Comparison of ENCODE assay signal across 8 cellular contexts in genomic region chr1:34983700-34984355, GRCh38. TPM values are rescaled to one million over a fixed set of nuclear protein-coding genes. Genes with fewer than 3 reads are reported as not detected.
A peak's percentile ranks its signal among the peaks of the same experiment; 100 is the strongest.
DNase-seq lines count a peak whose midpoint lies in the region; ATAC-seq and TF ChIP-seq lines count a peak whose summit lies in the region.

No MANE protein-coding gene starts in this region.

- peaks cover 11% of the 10 kb centered on the region for H4K20me1 ChIP-seq in osteoblast (ENCODE audit: insufficient read depth, low read length)

- peak overlapping the region; percentile 79 for H3K27ac Mint-ChIP-seq in Calu3 (ENCODE audit: unreplicated experiment)
- H3K27ac Mint-ChIP-seq in effector memory CD8-positive, alpha-beta T cell: peak overlapping the region; percentile 96 to 97

- intact Hi-C loops in Calu3 (cut with micrococcal nuclease; ENCODE audit: unreplicated experiment): loop anchor here (5.0 to 10.0 kb wide), 2 partner anchors 129 to 197 kb away; partner anchors contain the start of gene SMIM12

- H3K4me1 Mint-ChIP-seq in Calu3 (ENCODE audit: low read depth, unreplicated experiment): peaks cover 8% of the 10 kb centered on the region
- peaks cover 31 to 36% of the 10 kb centered on the region in 2 donors for H3K4me1 Mint-ChIP-seq in effector memory CD8-positive, alpha-beta T cell (ENCODE audit: low read depth in 2 of 2)

- ATAC-seq in effector memory CD8-positive, alpha-beta T cell (replicated peaks): no peak

- H3K4me2 ChIP-seq in osteoblast (ENCODE audit: insufficient read depth, low read length): peak overlapping the region; percentile 88

- TF ChIP-seq CTCF in Calu3 (IDR thresholded peaks at IDR 0.05; ENCODE audit: unreplicated experiment) (no peak), osteoblast (IDR thresholded peaks at IDR 0.05; ENCODE audit: extremely low read depth, low read depth, low read length) (no peak)

- no peaks in the 10 kb centered on the region for H3K27me3 ChIP-seq in osteoblast (ENCODE audit: insufficient read depth, low read length)

- peaks cover 29% of the 10 kb centered on the region for H3K4me1 ChIP-seq in osteoblast (ENCODE audit: insufficient read depth, low read length)

- peaks cover 34% of the 10 kb centered on the region for H3K79me2 ChIP-seq in osteoblast (ENCODE audit: insufficient read depth, low read length)

- BruUV-seq in Calu3 (replicated peaks; lab: Mats Ljungman, UMichigan): no TSS peak

- H3K9me3 ChIP-seq in osteoblast (ENCODE audit: low read depth, low read length): no peaks in the 10 kb centered on the region

- H3K4me3 Mint-ChIP-seq in Calu3 (ENCODE audit: low read depth, unreplicated experiment): peak overlapping the region; percentile 86
- peak overlapping the region; percentile 96 to 98 for H3K4me3 Mint-ChIP-seq in effector memory CD8-positive, alpha-beta T cell

- no peaks in the 10 kb centered on the region for H3K9me3 Mint-ChIP-seq in Calu3 (ENCODE audit: low read depth, unreplicated experiment)
- no peaks in the 10 kb centered on the region for H3K9me3 Mint-ChIP-seq in effector memory CD8-positive, alpha-beta T cell

- peak; percentile 29 for DNase-seq in Calu3
- peak; percentile 78 for DNase-seq in NCI-H82 (lab: John Stamatoyannopoulos, UW)
- no peak for DNase-seq in effector memory CD8-positive, alpha-beta T cell
- peak; percentile 71 for DNase-seq in osteoblast (ENCODE audit: insufficient read length, low spot score, missing footprints)
- no peak for DNase-seq in GM03348 (ENCODE audit: low spot score)
- no peak for DNase-seq in superior temporal gyrus (ENCODE audit: extremely low spot score)
- no peak for DNase-seq in NCI-H2171 treated with DMSO at 0.1 percent for 48 hours (lab: John Stamatoyannopoulos, UW)
- DNase-seq in pons (ENCODE audit: low spot score): no peak

- peaks cover 5% of the 10 kb centered on the region for H3K36me3 ChIP-seq in osteoblast (ENCODE audit: insufficient read depth, low read length)

- no peaks in the 10 kb centered on the region for H3K27me3 Mint-ChIP-seq in Calu3 (ENCODE audit: unreplicated experiment)
- no peaks in the 10 kb centered on the region for H3K27me3 Mint-ChIP-seq in effector memory CD8-positive, alpha-beta T cell

- H2AFZ ChIP-seq in osteoblast (ENCODE audit: low read length): peak overlapping the region; percentile 82

- CTCF ChIA-PET in Calu3 (lab: Charles Lee): interaction anchor here (0.6 to 0.7 kb wide), 2 partner anchors 150 to 812 kb away, joined by 4 to 6 read pairs; no protein-coding TSS in a partner anchor

- peak overlapping the region; percentile 88 for H3K27ac ChIP-seq in osteoblast (ENCODE audit: low read depth, low read length)

- peaks cover 25% of the 10 kb centered on the region for H3K36me3 Mint-ChIP-seq in Calu3 (ENCODE audit: insufficient read depth, unreplicated experiment)
- peaks cover 17% of the 10 kb centered on the region for H3K36me3 Mint-ChIP-seq in effector memory CD8-positive, alpha-beta T cell (ENCODE audit: insufficient read depth)

- peak overlapping the region; percentile 77 for H3K4me3 ChIP-seq in osteoblast (ENCODE audit: insufficient read depth, low read length)

RNA-seq across cellular contexts. Expression of gene TMEM35B, which starts 1.3 kb away (rescaled TPM):
- 22.6 and 27.6 TPM in 2 replicates for total RNA-seq in Calu3 (2022)
- 22.1 and 23.0 TPM in 2 replicates for total RNA-seq in osteoblast

RNA-seq across cellular contexts. Expression of gene ZMYM6, which starts 47.9 kb away (rescaled TPM):
- total RNA-seq in Calu3 (2022) (16.7 and 31.4 TPM in 2 replicates), osteoblast (27.9 and 29.8 TPM in 2 replicates)

RNA-seq across cellular contexts. Expression of gene DLGAP3, which starts 54.4 kb away (rescaled TPM):
- total RNA-seq in Calu3 (2022) (1.0 and 1.1 TPM in 2 replicates), osteoblast (under 0.01 TPM in 1 of 2 replicates, not detected in the other)

Comparison
In these comparisons a context has a peak if more than half of its experiments do, and no peak if none do; other contexts are left out.
1. DNase-seq: peak in Calu3 (single experiment), NCI-H82 (single experiment) and osteoblast (single experiment); none in effector memory CD8-positive, alpha-beta T cell (0 of 3), GM03348 (single experiment), superior temporal gyrus (single experiment), NCI-H2171 treated with DMSO at 0.1 percent for 48 hours (single experiment) and pons (single experiment).